ENCODE assay signal across 20 cellular contexts in genomic region chr2:167183916-167184315, GRCh38.
DNase-seq lines count a peak whose midpoint lies in the region; ATAC-seq and TF ChIP-seq lines count a peak whose summit lies in the region.
"Had no signal": no experiment of that assay in that cellular context is flagged by ENCODE, and none has a peak within 500 bp of the region (broad histone marks: within the 10 kb centered on the region; RNA-seq: fewer than 3 reads in every experiment).

No MANE protein-coding gene starts in this region.

- peaks cover 3% of the 10 kb centered on the region for H3K4me1 ChIP-seq in fibroblast of lung (ENCODE audit: control insufficient read depth, extremely low read depth, insufficient read depth, low read length)
- peaks cover 0 to 3% of the 10 kb centered on the region in 2 donors for H3K4me1 ChIP-seq in adrenal gland (replicated peaks in 1 of 2)
- H3K4me1 ChIP-seq: BLaER1 treated with 17β-estradiol and CSF1 and Interleukin-3, amounts not matched to agents 10 nM and 100 nM; HAP-1 had no signal

- H3K36me3 ChIP-seq in fibroblast of lung (ENCODE audit: control insufficient read depth, insufficient read depth, low read length) (no peaks in the 10 kb centered on the region), adrenal gland (replicated peaks in 1 of 2) (no peaks in the 10 kb centered on the region)
- H3K36me3 ChIP-seq: BLaER1 treated with 17β-estradiol and CSF1 and Interleukin-3, amounts not matched to agents 10 nM and 100 nM; HAP-1 had no signal

- intact Hi-C loops in adrenal gland (cut with DNase I): no loop called here

- no peak overlapping the region for H3K9ac ChIP-seq in fibroblast of lung (ENCODE audit: insufficient read depth, low read length)
- H3K9ac ChIP-seq: BLaER1 treated with 17β-estradiol and CSF1 and Interleukin-3, amounts not matched to agents 10 nM and 100 nM had no signal

- TF ChIP-seq CTCF in fibroblast of lung (conservative IDR thresholded peaks at IDR 0.05 in 1 of 2, IDR thresholded peaks at IDR 0.05 in 1 of 2; ENCODE audit: low read depth in 1 of 2, low read length in 2 of 2) (no peak), adrenal gland (IDR thresholded peaks at IDR 0.05) (no peak)

- H3K79me2 ChIP-seq in fibroblast of lung (ENCODE audit: control insufficient read depth, insufficient read depth, low read length): no peaks in the 10 kb centered on the region

- ATAC-seq in HG02885 (IDR thresholded peaks at IDR 0.05; ENCODE audit: poor library complexity, unreplicated experiment) (no peak), HG02970 (IDR thresholded peaks at IDR 0.05; ENCODE audit: low FRiP score, unreplicated experiment) (no peak)
- ATAC-seq: PC-3 had no signal

- DNase-seq in NCI-H1092 treated with DMSO at 0.1 percent for 48 hours (lab: John Stamatoyannopoulos, UW) (peak; percentile 7), NCI-H1092 (lab: John Stamatoyannopoulos, UW) (no peak), NCI-H82 (lab: John Stamatoyannopoulos, UW) (peak; percentile 73), fibroblast of lung (ENCODE audit: low read depth in 2 of 2) (no peak), superior temporal gyrus (ENCODE audit: extremely low spot score) (peak; percentile 53), adrenal gland (no peak)
- DNase-seq: 8988T, DMS153, IMR-90, Karpas-422, NCI-H1417, NCI-H2081, NCI-H2227 treated with DMSO at 0.1 percent for 48 hours, NCI-H69, PC-3 had no signal

- H3K4me2 ChIP-seq in fibroblast of lung (ENCODE audit: extremely low read depth, insufficient read depth, low read length): no peak overlapping the region
- H3K4me2 ChIP-seq: BLaER1 treated with 17β-estradiol and CSF1 and Interleukin-3, amounts not matched to agents 10 nM and 100 nM had no signal

- H4K20me1 ChIP-seq in fibroblast of lung (ENCODE audit: control insufficient read depth, extremely low read depth, insufficient read depth, low read length): no peaks in the 10 kb centered on the region
- H4K20me1 ChIP-seq: BLaER1 treated with 17β-estradiol and CSF1 and Interleukin-3, amounts not matched to agents 10 nM and 100 nM had no signal

- H3K27me3 ChIP-seq in fibroblast of lung (ENCODE audit: control insufficient read depth, insufficient read depth, low read length) (no peaks in the 10 kb centered on the region), adrenal gland (no peaks in the 10 kb centered on the region)
- H3K27me3 ChIP-seq: BLaER1 treated with 17β-estradiol and CSF1 and Interleukin-3, amounts not matched to agents 10 nM and 100 nM had no signal

- H2AFZ ChIP-seq in fibroblast of lung (ENCODE audit: low read length): peak overlapping the region; percentile 12

- H3K27ac ChIP-seq in fibroblast of lung (ENCODE audit: insufficient read depth, low read length): no peak overlapping the region
- no peak overlapping the region for H3K27ac ChIP-seq in adrenal gland
- H3K27ac ChIP-seq: BLaER1 treated with 17β-estradiol and CSF1 and Interleukin-3, amounts not matched to agents 10 nM and 100 nM; RWPE1 had no signal

- H3K4me3 ChIP-seq in fibroblast of lung (replicated peaks in 1 of 4; ENCODE audit: control extremely low read depth in 1 of 4, insufficient read depth in 1 of 4, low read depth in 3 of 4, low read length in 4 of 4) (no peak overlapping the region), adrenal gland (no peak overlapping the region)
- H3K4me3 ChIP-seq: BLaER1 treated with 17β-estradiol and CSF1 and Interleukin-3, amounts not matched to agents 10 nM and 100 nM; HAP-1 had no signal

- H3K9me3 ChIP-seq in fibroblast of lung (ENCODE audit: control insufficient read depth, insufficient read depth, low read depth, low read length): no peaks in the 10 kb centered on the region
- H3K9me3 ChIP-seq in adrenal gland (replicated peaks in 1 of 3): no peaks in the 10 kb centered on the region
- H3K9me3 ChIP-seq: BLaER1 treated with 17β-estradiol and CSF1 and Interleukin-3, amounts not matched to agents 10 nM and 100 nM; HAP-1 had no signal

- WGBS in adrenal gland, 4 donors: 66 to 87% (median 83%) methylated on average over 4 of the region's 4 CpGs

- TF ChIP-seq POLR2A in adrenal gland (IDR thresholded peaks at IDR 0.05): no peak

Comparison
In these comparisons a context has a peak if more than half of its experiments do, and no peak if none do; other contexts are left out.
1. DNase-seq: peak in NCI-H1092 treated with DMSO at 0.1 percent for 48 hours (single experiment), NCI-H82 (single experiment) and superior temporal gyrus (single experiment); none in NCI-H1092 (single experiment), fibroblast of lung (0 of 2) and adrenal gland (0 of 7).